ENCODE assay signal across 8 cellular contexts in the genomic region with DNA sequence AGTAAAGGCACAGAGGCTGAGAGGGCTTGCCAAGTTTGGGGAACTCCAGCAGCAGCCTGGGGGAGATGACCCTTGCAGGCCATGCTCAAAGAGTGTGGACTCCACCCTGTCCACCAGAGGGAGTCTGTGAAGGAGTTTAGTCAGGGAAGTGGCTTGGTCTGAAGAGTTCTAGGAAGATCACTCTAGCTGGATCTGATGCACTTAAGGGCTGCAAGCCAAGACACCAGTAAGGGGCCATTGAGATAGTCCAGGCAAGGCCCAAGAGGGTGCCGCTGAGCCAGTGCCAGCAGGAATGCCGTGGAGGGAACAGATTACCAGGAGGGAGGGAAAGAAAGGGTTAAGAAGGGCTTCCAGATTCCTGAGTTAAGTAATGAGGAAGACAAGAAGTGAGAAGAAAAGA.
DNase-seq lines count a peak whose midpoint lies in the region; ATAC-seq and TF ChIP-seq lines count a peak whose summit lies in the region.

No MANE protein-coding gene starts in this region.

- 0 out of 2 replicates have a peak overlapping the region, but pooled peaks have one; percentile 51 for H2AK5ac ChIP-seq in IMR-90 (ENCODE audit: low read depth, low read length)

- peak overlapping the region; percentile 76 for H3K4ac ChIP-seq in IMR-90 (ENCODE audit: low read depth, low read length)

- H3K79me1 ChIP-seq in IMR-90 (ENCODE audit: low read depth in 1 of 2, low read length in 2 of 2), result no peaks in the 10 kb centered on the region

- H3K9me3 ChIP-seq in IMR-90 (ENCODE audit: control insufficient read depth, insufficient read depth, low read length) (no peaks in the 10 kb centered on the region), T-helper 17 cell (ENCODE audit: control insufficient read depth, low read length, poor library complexity, severe bottlenecking) (no peaks in the 10 kb centered on the region)

- TF ChIP-seq POLR2A in IMR-90 (IDR thresholded peaks at IDR 0.05; ENCODE audit: low read depth, low read length), result no peak

- no peaks in the 10 kb centered on the region for H3K9me3 Mint-ChIP-seq in dendritic cell treated with granulocyte-macrophage colony-stimulating factor and Interleukin-4, amounts not matched to agents 40 ng/mL and 50 ng/mL, for 4 days

- no peak overlapping the region for H3K27ac ChIP-seq in IMR-90 (ENCODE audit: insufficient read depth, low read length)

- peak; percentile 37 to 69 for DNase-seq in SHP77 (lab: John Stamatoyannopoulos, UW)
- no peak for DNase-seq in SHP77 treated with DMSO at 0.1 percent for 48 hours (lab: John Stamatoyannopoulos, UW)
- DNase-seq in IMR-90, result peak; percentile 76
- DNase-seq in T-helper 17 cell, result no peak
- DNase-seq in medulla oblongata (ENCODE audit: extremely low spot score), result peak; percentile 57
- peak; percentile 55 for DNase-seq in stromal cell of bone marrow (ENCODE audit: low read depth)

- H2BK5ac ChIP-seq in IMR-90 (ENCODE audit: low read depth, low read length, poor library complexity, severe bottlenecking), result no peak overlapping the region

- H3K4me1 Mint-ChIP-seq in T-helper 17 cell, result peaks cover 7% of the 10 kb centered on the region
- H3K4me1 Mint-ChIP-seq in dendritic cell treated with granulocyte-macrophage colony-stimulating factor and Interleukin-4, amounts not matched to agents 40 ng/mL and 50 ng/mL, for 4 days (ENCODE audit: low read depth), result peaks cover 8% of the 10 kb centered on the region

- TF ChIP-seq RAD21 in IMR-90 (IDR thresholded peaks at IDR 0.05; ENCODE audit: low read length), result peak; percentile 75

- no TSS peak for BruUV-seq in IMR-90 (replicated peaks; lab: Mats Ljungman, UMichigan)

- peaks cover 3% of the 10 kb centered on the region for H3K4me1 ChIP-seq in IMR-90 (ENCODE audit: control insufficient read depth, insufficient read depth, low read length)

- peak overlapping the region; percentile 79 for H4K5ac ChIP-seq in IMR-90 (ENCODE audit: low read depth, low read length)

- H3K9me1 ChIP-seq in IMR-90 (ENCODE audit: insufficient read depth, low read length), result peaks cover 2% of the 10 kb centered on the region

- in situ Hi-C loops in IMR-90 (cut with MboI; ENCODE audit: low sequenced_read_pairs), result no loop called here

- peaks cover 12% of the 10 kb centered on the region; the same call in 1 of the 2 replicates for H3K36me3 ChIP-seq in IMR-90 (ENCODE audit: control insufficient read depth, insufficient read depth, low read length)

- peak overlapping the region; percentile 27; the same call in 1 of the 2 replicates for H4K91ac ChIP-seq in IMR-90 (ENCODE audit: insufficient read depth, low read depth, low read length)

- H3K4me3 Mint-ChIP-seq in T-helper 17 cell, result no peak overlapping the region
- no peak overlapping the region for H3K4me3 Mint-ChIP-seq in dendritic cell treated with granulocyte-macrophage colony-stimulating factor and Interleukin-4, amounts not matched to agents 40 ng/mL and 50 ng/mL, for 4 days

- peak overlapping the region in 1 of 2 experiments; percentile 60; a peak in 2 of 4 replicates for H4K8ac ChIP-seq in IMR-90 (ENCODE audit: low read depth in 2 of 2, low read length in 2 of 2)

- peaks cover 8% of the 10 kb centered on the region for H3K36me3 Mint-ChIP-seq in T-helper 17 cell (ENCODE audit: low read depth)
- peaks cover 65% of the 10 kb centered on the region for H3K36me3 Mint-ChIP-seq in dendritic cell treated with granulocyte-macrophage colony-stimulating factor and Interleukin-4, amounts not matched to agents 40 ng/mL and 50 ng/mL, for 4 days (ENCODE audit: low read depth)

- no peak overlapping the region for H3K14ac ChIP-seq in IMR-90 (replicated peaks; ENCODE audit: low read depth, low read length)

- peak overlapping the region; percentile 74 for H3K27ac Mint-ChIP-seq in T-helper 17 cell
- H3K27ac Mint-ChIP-seq in dendritic cell treated with granulocyte-macrophage colony-stimulating factor and Interleukin-4, amounts not matched to agents 40 ng/mL and 50 ng/mL, for 4 days, result peak overlapping the region; percentile 45

- TF ChIP-seq CTCF in IMR-90 (conservative IDR thresholded peaks at IDR 0.05; ENCODE audit: low read depth, low read length), result peak; percentile 75

- WGBS in IMR-90 (ENCODE audit: extremely low coverage in 2 of 2, insufficient read length in 1 of 2), 2 experiments, result 40% methylated on average over 1 of the region's 2 CpGs; no CpG with 5 or more reads in 1 of the 2 experiments

- CTCF ChIA-PET in IMR-90 (lab: Yijun Ruan, JAX), result interaction anchor here (1.0 to 2.7 kb wide), 6 partner anchors 9 to 337 kb away, joined by 3 to 14 read pairs (median 6); no protein-coding TSS in a partner anchor

- no peak overlapping the region for H2AK9ac ChIP-seq in IMR-90 (replicated peaks; ENCODE audit: low read depth, low read length, poor library complexity)

- no peak overlapping the region for H3K4me3 ChIP-seq in IMR-90 (ENCODE audit: insufficient read depth, low read depth, low read length)

- H4K20me1 ChIP-seq in IMR-90 (ENCODE audit: insufficient read depth, low read length), result no peaks in the 10 kb centered on the region

- dilution Hi-C loops in IMR-90 (cut with HindIII; ENCODE audit: low sequenced_read_pairs, unreplicated experiment), result no loop called here

- peak overlapping the region; percentile 43; the same call in 1 of the 2 replicates for H2BK20ac ChIP-seq in IMR-90 (ENCODE audit: low read depth, low read length)

- H3K56ac ChIP-seq in IMR-90 (ENCODE audit: extremely low read depth, insufficient read depth, low read length), result no peak overlapping the region

- no peaks in the 10 kb centered on the region for H3K27me3 Mint-ChIP-seq in T-helper 17 cell
- no peaks in the 10 kb centered on the region for H3K27me3 Mint-ChIP-seq in dendritic cell treated with granulocyte-macrophage colony-stimulating factor and Interleukin-4, amounts not matched to agents 40 ng/mL and 50 ng/mL, for 4 days

- peak overlapping the region; percentile 54 for H2AFZ ChIP-seq in IMR-90 (replicated peaks; ENCODE audit: low read length, poor library complexity)

- POLR2A ChIA-PET in IMR-90 (lab: Charles Lee; ENCODE audit: unreplicated experiment), result no interaction called here

- intact Hi-C loops in IMR-90 (cut with micrococcal nuclease), result loop anchor here (1.0 to 5.0 kb wide), 4 partner anchors 64 to 336 kb away; no protein-coding TSS in a partner anchor
- intact Hi-C loops in dendritic cell treated with granulocyte-macrophage colony-stimulating factor and Interleukin-4, amounts not matched to agents 40 ng/mL and 50 ng/mL, for 4 days (cut with micrococcal nuclease), result loop anchor here (2.0 to 5.0 kb wide), 3 partner anchors 61 to 336 kb away; no protein-coding TSS in a partner anchor

- no peaks in the 10 kb centered on the region for H3K27me3 ChIP-seq in IMR-90 (ENCODE audit: control insufficient read depth, insufficient read depth, low read length)

- H3K9ac ChIP-seq in IMR-90 (ENCODE audit: low read depth, low read length), result no peak overlapping the region

- peak; percentile 62 for ATAC-seq in GM21576 (IDR thresholded peaks at IDR 0.05; ENCODE audit: unreplicated experiment)
- ATAC-seq in IMR-90 (ENCODE audit: low read depth), result peak; percentile 96
- ATAC-seq in T-helper 17 cell, result peak; percentile 67

- 0 out of 2 replicates have a peak overlapping the region, but pooled peaks have one; percentile 5 for H2BK120ac ChIP-seq in IMR-90 (ENCODE audit: low read depth, low read length)

- H3K4me2 ChIP-seq in IMR-90 (ENCODE audit: low read depth, low read length), result no peak overlapping the region

- peak overlapping the region; percentile 75; the same call in 1 of the 2 replicates for H3K18ac ChIP-seq in IMR-90 (ENCODE audit: low read depth, low read length)

- no peak overlapping the region for H2BK15ac ChIP-seq in IMR-90 (ENCODE audit: low read depth, low read length)

- no peak overlapping the region for H3K23ac ChIP-seq in IMR-90 (ENCODE audit: low read depth, low read length)

TF ChIP-seq in IMR-90, 13 proteins besides CTCF, POLR2A, EP300 and RAD21:
- peak; percentile 85 for TF ChIP-seq SMC3 (IDR thresholded peaks at IDR 0.05; ENCODE audit: low read depth, low read length)
- TF ChIP-seq, protein P1, sequence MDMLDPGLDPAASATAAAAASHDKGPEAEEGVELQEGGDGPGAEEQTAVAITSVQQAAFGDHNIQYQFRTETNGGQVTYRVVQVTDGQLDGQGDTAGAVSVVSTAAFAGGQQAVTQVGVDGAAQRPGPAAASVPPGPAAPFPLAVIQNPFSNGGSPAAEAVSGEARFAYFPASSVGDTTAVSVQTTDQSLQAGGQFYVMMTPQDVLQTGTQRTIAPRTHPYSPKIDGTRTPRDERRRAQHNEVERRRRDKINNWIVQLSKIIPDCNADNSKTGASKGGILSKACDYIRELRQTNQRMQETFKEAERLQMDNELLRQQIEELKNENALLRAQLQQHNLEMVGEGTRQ (IDR thresholded peaks at IDR 0.05; ENCODE audit: low read depth, low read length), result no peak

Comparison
In these comparisons a context has a peak if more than half of its experiments do, and no peak if none do; other contexts are left out.
1. DNase-seq: peak in SHP77 (2 of 2), IMR-90 (single experiment), medulla oblongata (single experiment) and stromal cell of bone marrow (single experiment); none in SHP77 treated with DMSO at 0.1 percent for 48 hours (single experiment) and T-helper 17 cell (0 of 3).
2. Peak in every context shown above with its lines, with median percentiles within 50 percentile points of each other: ATAC-seq.